Comparison of ENCODE assay signal across 12 cellular contexts in genomic region chr1:31712625-31713024, GRCh38. TPM values are rescaled to one million over a fixed set of nuclear protein-coding genes. Genes with fewer than 3 reads are reported as not detected.
DNase-seq lines count a peak whose midpoint lies in the region; ATAC-seq, FAIRE-seq and TF ChIP-seq lines count a peak whose summit lies in the region.
"Had no signal": no experiment of that assay in that cellular context is flagged by ENCODE, and none has a peak within 500 bp of the region (broad histone marks: within the 10 kb centered on the region; RNA-seq: fewer than 3 reads in every experiment).

No MANE protein-coding gene starts in this region.

- H3K36me3 Mint-ChIP-seq in nephron (ENCODE audit: low read depth) (no peaks in the 10 kb centered on the region), T-cell (no peaks in the 10 kb centered on the region)
- H3K36me3 Mint-ChIP-seq in activated T-helper 1 cell treated with anti-CD3 and anti-CD28 coated beads, Interleukin-12 subunit alpha, Interleukin-12 subunit beta, Interleukin-2, Interleukin-4 antibody, amounts not matched to agents 30 ng/mL and 10 ng/mL and 1 ng/mL, durations not matched to agents 14 hours and 24 hours and 36 hours (ENCODE audit: low read depth) = no peaks in the 10 kb centered on the region

- no peak for TF ChIP-seq EP300 in A549 (IDR thresholded peaks at IDR 0.05)

- H3K4me3 Mint-ChIP-seq in nephron (peak overlapping the region; percentile 51 to 64 (median 57)), T-cell (no peak overlapping the region)
- no peak overlapping the region for H3K4me3 Mint-ChIP-seq in activated T-helper 1 cell treated with anti-CD3 and anti-CD28 coated beads, Interleukin-12 subunit alpha, Interleukin-12 subunit beta, Interleukin-2, Interleukin-4 antibody, amounts not matched to agents 30 ng/mL and 10 ng/mL and 1 ng/mL, durations not matched to agents 14 hours and 24 hours and 36 hours

- no peak overlapping the region for H3K4me3 ChIP-seq in A549

- H3K4me2 ChIP-seq in A549 = peak overlapping the region; percentile 62

- H3K9me3 Mint-ChIP-seq in nephron (no peaks in the 10 kb centered on the region), T-cell (no peaks in the 10 kb centered on the region)
- H3K9me3 Mint-ChIP-seq in activated T-helper 1 cell treated with anti-CD3 and anti-CD28 coated beads, Interleukin-12 subunit alpha, Interleukin-12 subunit beta, Interleukin-2, Interleukin-4 antibody, amounts not matched to agents 30 ng/mL and 10 ng/mL and 1 ng/mL, durations not matched to agents 14 hours and 24 hours and 36 hours = no peaks in the 10 kb centered on the region

- H3K27me3 Mint-ChIP-seq in nephron (ENCODE audit: low read depth) = peaks cover 16% of the 10 kb centered on the region
- H3K27me3 Mint-ChIP-seq in activated T-helper 1 cell treated with anti-CD3 and anti-CD28 coated beads, Interleukin-12 subunit alpha, Interleukin-12 subunit beta, Interleukin-2, Interleukin-4 antibody, amounts not matched to agents 30 ng/mL and 10 ng/mL and 1 ng/mL, durations not matched to agents 14 hours and 24 hours and 36 hours (ENCODE audit: insufficient read depth) = peaks cover 65% of the 10 kb centered on the region
- H3K27me3 Mint-ChIP-seq in T-cell = peaks cover 51 to 64% of the 10 kb centered on the region in 2 donors

- TF ChIP-seq CTCF in A549 (IDR thresholded peaks at IDR 0.05) (no peak), nephron (IDR thresholded peaks at IDR 0.05; ENCODE audit: unreplicated experiment in 3 of 3) (no peak)

- H3K4me1 ChIP-seq in A549 = peaks cover 64% of the 10 kb centered on the region
- H3K4me1 ChIP-seq: parathyroid adenoma had no signal

- ATAC-seq in A549 = no peak
- peak; percentile 43 for ATAC-seq in esophagus mucosa
- ATAC-seq in GM19467 (IDR thresholded peaks at IDR 0.05; ENCODE audit: unreplicated experiment) = no peak
- ATAC-seq in T-cell (replicated peaks in 1 of 4) = no peak

- FAIRE-seq in A549 (lab: Jason Lieb, UNC) = no peak

- no peak for TF ChIP-seq RAD21 in A549 (conservative IDR thresholded peaks at IDR 0.05 in 1 of 2, IDR thresholded peaks at IDR 0.05 in 1 of 2)

- TF ChIP-seq POLR2A in A549 (IDR thresholded peaks at IDR 0.05; ENCODE audit: low read length) = no peak

- H3K27ac Mint-ChIP-seq in nephron (peak overlapping the region; percentile 95 to 99 (median 97)), T-cell (no peak overlapping the region)
- H3K27ac Mint-ChIP-seq in activated T-helper 1 cell treated with anti-CD3 and anti-CD28 coated beads, Interleukin-12 subunit alpha, Interleukin-12 subunit beta, Interleukin-2, Interleukin-4 antibody, amounts not matched to agents 30 ng/mL and 10 ng/mL and 1 ng/mL, durations not matched to agents 14 hours and 24 hours and 36 hours = no peak overlapping the region
- H3K27ac Mint-ChIP-seq: B cell had no signal

- intact Hi-C loops in activated T-helper 1 cell treated with anti-CD3 and anti-CD28 coated beads, Interleukin-12 subunit alpha, Interleukin-12 subunit beta, Interleukin-2, Interleukin-4 antibody, amounts not matched to agents 30 ng/mL and 10 ng/mL and 1 ng/mL, durations not matched to agents 14 hours and 24 hours and 36 hours (cut with micrococcal nuclease) = no loop called here

- POLR2A ChIA-PET in A549 (lab: Yijun Ruan, JAX) (interaction anchor here (2.6 kb wide), 1 partner anchor 12 kb away, joined by 15 read pairs; no protein-coding TSS in a partner anchor), T-cell (lab: Charles Lee) (no interaction called here)

- peak overlapping the region; percentile 61 to 94; a peak in 5 of 6 replicates for H3K27ac ChIP-seq in A549
- H3K27ac ChIP-seq: HL-60, parathyroid adenoma had no signal

- WGBS in A549 (ENCODE audit: missing lambda C conversion rate) = 10% methylated on average over 2 of the region's 2 CpGs

- H3K4me1 Mint-ChIP-seq in nephron (peaks cover 56% of the 10 kb centered on the region), T-cell (peaks cover 17 to 29% (median 24%) of the 10 kb centered on the region in 3 donors)
- H3K4me1 Mint-ChIP-seq in activated T-helper 1 cell treated with anti-CD3 and anti-CD28 coated beads, Interleukin-12 subunit alpha, Interleukin-12 subunit beta, Interleukin-2, Interleukin-4 antibody, amounts not matched to agents 30 ng/mL and 10 ng/mL and 1 ng/mL, durations not matched to agents 14 hours and 24 hours and 36 hours (ENCODE audit: low read depth) = peaks cover 16% of the 10 kb centered on the region

- H3K9me3 ChIP-seq in A549 = no peaks in the 10 kb centered on the region

- CTCF ChIA-PET in A549 (lab: Yijun Ruan, JAX) = interaction anchor here (1.5 to 12.0 kb wide), 8 partner anchors 8 to 77 kb away, joined by 3 to 183 read pairs (median 28); partner anchors contain the start of gene COL16A1
- CTCF ChIA-PET in T-cell (lab: Charles Lee) = interaction anchor here in 1 of 2 donors (0.9 kb wide), 1 partner anchor 35 kb away, joined by 3 read pairs; no protein-coding TSS in a partner anchor

- peak in 1 of 2 experiments; percentile 49 for DNase-seq in A549 (ENCODE audit: low read depth in 1 of 2, low spot score in 1 of 2)
- peak; percentile 44 for DNase-seq in NCI-H526 treated with DMSO at 0.1 percent for 48 hours (lab: John Stamatoyannopoulos, UW)
- no peak for DNase-seq in NCI-H146 (lab: John Stamatoyannopoulos, UW)
- no peak for DNase-seq in activated T-helper 1 cell treated with anti-CD3 and anti-CD28 coated beads, Interleukin-12 subunit alpha, Interleukin-12 subunit beta, Interleukin-2, Interleukin-4 antibody, amounts not matched to agents 30 ng/mL and 10 ng/mL and 1 ng/mL, durations not matched to agents 14 hours and 24 hours and 36 hours (ENCODE audit: low spot score)
- no peak for DNase-seq in T-cell
- DNase-seq: effector CD8-positive, alpha-beta T cell had no signal

TF ChIP-seq in A549, 52 proteins besides CTCF, POLR2A, EP300 and RAD21 (continues in another document):
- TF ChIP-seq TFCP2L1 (CRISPR knock-in tag; IDR thresholded peaks at IDR 0.05) = no peak
- TF ChIP-seq GATA3 (IDR thresholded peaks at IDR 0.05; ENCODE audit: borderline replicate concordance) = no peak
- TF ChIP-seq CEBPB (IDR thresholded peaks at IDR 0.05) = no peak
- no peak for TF ChIP-seq CHD2 (IDR thresholded peaks at IDR 0.05; ENCODE audit: low read length, partially characterized antibody)
- no peak for TF ChIP-seq HMGXB4 (CRISPR knock-in tag; IDR thresholded peaks at IDR 0.05; ENCODE audit: borderline replicate concordance)
- no peak for TF ChIP-seq MAZ (IDR thresholded peaks at IDR 0.05; ENCODE audit: borderline replicate concordance, low read depth, low read length)
- TF ChIP-seq EHMT2 (IDR thresholded peaks at IDR 0.05; ENCODE audit: low read depth) = no peak
- TF ChIP-seq HEYL (CRISPR knock-in tag; IDR thresholded peaks at IDR 0.05) = no peak
- no peak for TF ChIP-seq PBX3 (IDR thresholded peaks at IDR 0.05)
- no peak for TF ChIP-seq MYC (IDR thresholded peaks at IDR 0.05; ENCODE audit: borderline replicate concordance, low read length)
- TF ChIP-seq HOXA7 (CRISPR knock-in tag; IDR thresholded peaks at IDR 0.05) = no peak

RNA-seq across cellular contexts. Expression of gene COL16A1, which starts 8.8 kb away (rescaled TPM):
- polyA plus RNA-seq in A549 (2011; rRNA removed) (1.4 and 1.5 TPM in 2 replicates), A549 (2017; fragmentation: RNase III; extraction: RNeasy Plus Mini Kit Qiagen cat#74134 plus additional on column Dnase treatment) (8.1 to 11.1 TPM (median 10.4 TPM) in 3 replicates)
- 2.4 and 3.5 TPM in 2 replicates for polyA plus RNA-seq in A549 (2012; cell fraction: cytosol; rRNA removed)
- polyA plus RNA-seq in A549 (2012; cell fraction: nucleus; rRNA removed) = 15.3 and 19.1 TPM in 2 replicates
- polyA minus RNA-seq in A549 (2011; rRNA and poly(A)+ RNA removed) = 0.95 and 1.4 TPM in 2 replicates
- total RNA-seq in esophagus mucosa (11.8 TPM), T-cell (under 1 TPM in 3 of 5 donors, not detected in 2; 0.41 to 0.67 (median 0.59) TPM)
- not detected in 2 replicates for total RNA-seq in activated T-helper 1 cell treated with anti-CD3 and anti-CD28 coated beads, Interleukin-12 subunit alpha, Interleukin-12 subunit beta, Interleukin-2, Interleukin-4 antibody, amounts not matched to agents 30 ng/mL and 10 ng/mL and 1 ng/mL, durations not matched to agents 14 hours and 24 hours and 36 hours
- total RNA-seq: B cell had no signal

RNA-seq across cellular contexts. Expression of gene ADGRB2, which starts 51.5 kb away (rescaled TPM):
- polyA plus RNA-seq in A549 (2011; rRNA removed) = 2.3 and 2.7 TPM in 2 replicates
- polyA plus RNA-seq in A549 (2012; cell fraction: cytosol; rRNA removed) = 6.5 and 9.5 TPM in 2 replicates
- 28.3 and 34.0 TPM in 2 replicates for polyA plus RNA-seq in A549 (2012; cell fraction: nucleus; rRNA removed)
- 6.3 to 7.0 TPM (median 6.6 TPM) in 3 replicates for polyA plus RNA-seq in A549 (2017; fragmentation: RNase III; extraction: RNeasy Plus Mini Kit Qiagen cat#74134 plus additional on column Dnase treatment)
- polyA minus RNA-seq in A549 (2011; rRNA and poly(A)+ RNA removed) = 2.5 and 3.3 TPM in 2 replicates
- total RNA-seq in esophagus mucosa = 0.24 TPM
- 0.13 and 0.29 TPM in 2 replicates for total RNA-seq in activated T-helper 1 cell treated with anti-CD3 and anti-CD28 coated beads, Interleukin-12 subunit alpha, Interleukin-12 subunit beta, Interleukin-2, Interleukin-4 antibody, amounts not matched to agents 30 ng/mL and 10 ng/mL and 1 ng/mL, durations not matched to agents 14 hours and 24 hours and 36 hours
- total RNA-seq in T-cell = 1 to 10 TPM in 2 of 5 donors, under 1 TPM in 3; 0.65 to 3.4 (median 0.98) TPM

Comparison
In these comparisons a context has a peak if more than half of its experiments do, and no peak if none do; other contexts are left out.
1. H3K27ac Mint-ChIP-seq: peak in nephron (3 of 3); none in activated T-helper 1 cell treated with anti-CD3 and anti-CD28 coated beads, Interleukin-12 subunit alpha, Interleukin-12 subunit beta, Interleukin-2, Interleukin-4 antibody, amounts not matched to agents 30 ng/mL and 10 ng/mL and 1 ng/mL, durations not matched to agents 14 hours and 24 hours and 36 hours (single experiment) and T-cell (0 of 2).
2. H3K4me3 Mint-ChIP-seq: peak in nephron (3 of 3); none in activated T-helper 1 cell treated with anti-CD3 and anti-CD28 coated beads, Interleukin-12 subunit alpha, Interleukin-12 subunit beta, Interleukin-2, Interleukin-4 antibody, amounts not matched to agents 30 ng/mL and 10 ng/mL and 1 ng/mL, durations not matched to agents 14 hours and 24 hours and 36 hours (single experiment) and T-cell (0 of 3).